In genomic region chr10:106705576-106706526, GRCh38 we compare ENCODE assay signal across 9 cellular contexts.
A peak's percentile ranks its signal among the peaks of the same experiment; 100 is the strongest.
DNase-seq lines count a peak whose midpoint lies in the region; ATAC-seq and TF ChIP-seq lines count a peak whose summit lies in the region.
"Had no signal": no experiment of that assay in that cellular context is flagged by ENCODE, and none has a peak within 500 bp of the region (broad histone marks: within the 10 kb centered on the region; RNA-seq: fewer than 3 reads in every experiment).

No MANE protein-coding gene starts in this region.

- DNase-seq in ACHN (peak; percentile 63), GM06990 (ENCODE audit: extremely low read depth, insufficient read length) (no peak), NCI-H1048 (lab: John Stamatoyannopoulos, UW) (peak; percentile 4), cardiac muscle cell (ENCODE audit: low read depth in 1 of 2, low spot score in 1 of 2) (peak; percentile 76 to 84), putamen (ENCODE audit: low spot score) (peak; percentile 59), NCI-H2227 treated with DMSO at 0.1 percent for 48 hours (lab: John Stamatoyannopoulos, UW) (no peak)
- peak; percentile 51 for DNase-seq in activated CD8-positive, alpha-beta T cell treated with anti-CD3 and anti-CD28 coated beads for 36 hours

- no peak overlapping the region for H3K27ac Mint-ChIP-seq in activated CD8-positive, alpha-beta T cell treated with anti-CD3 and anti-CD28 coated beads for 36 hours
- H3K27ac Mint-ChIP-seq: IgD-negative memory B cell had no signal

- CTCF ChIA-PET in activated CD8-positive, alpha-beta T cell treated with anti-CD3 and anti-CD28 coated beads for 36 hours (lab: Charles Lee) = interaction anchor here (0.8 to 1.8 kb wide), 5 partner anchors 9 to 62 kb away, joined by 3 to 6 read pairs (median 5); no protein-coding TSS in a partner anchor

- no peak overlapping the region for H3K27ac ChIP-seq in cardiac muscle cell

- H3K27me3 ChIP-seq in GM06990 (replicated peaks; ENCODE audit: control insufficient read depth, insufficient read depth, low read length) (no peaks in the 10 kb centered on the region; the same call in 1 of the 2 replicates), cardiac muscle cell (no peaks in the 10 kb centered on the region)

- H3K27me3 Mint-ChIP-seq in activated CD8-positive, alpha-beta T cell treated with anti-CD3 and anti-CD28 coated beads for 36 hours = peaks cover 1% of the 10 kb centered on the region
- H3K27me3 Mint-ChIP-seq: IgD-negative memory B cell had no signal

- H3K36me3 ChIP-seq in GM06990 (ENCODE audit: control insufficient read depth, insufficient read depth, low read length) (no peaks in the 10 kb centered on the region), cardiac muscle cell (no peaks in the 10 kb centered on the region)

- no peaks in the 10 kb centered on the region for H3K36me3 Mint-ChIP-seq in activated CD8-positive, alpha-beta T cell treated with anti-CD3 and anti-CD28 coated beads for 36 hours (ENCODE audit: low read depth)
- H3K36me3 Mint-ChIP-seq: IgD-negative memory B cell had no signal

- peaks cover 4% of the 10 kb centered on the region for H3K9me3 Mint-ChIP-seq in activated CD8-positive, alpha-beta T cell treated with anti-CD3 and anti-CD28 coated beads for 36 hours
- H3K9me3 Mint-ChIP-seq: IgD-negative memory B cell had no signal

- POLR2A ChIA-PET in activated CD8-positive, alpha-beta T cell treated with anti-CD3 and anti-CD28 coated beads for 36 hours (lab: Charles Lee) = no interaction called here

- no peaks in the 10 kb centered on the region for H3K4me1 ChIP-seq in cardiac muscle cell (ENCODE audit: low read depth)

- intact Hi-C loops in activated CD8-positive, alpha-beta T cell treated with anti-CD3 and anti-CD28 coated beads for 36 hours (cut with micrococcal nuclease) = no loop called here

- H3K4me3 ChIP-seq in GM06990 (replicated peaks; ENCODE audit: low read depth, low read length) (no peak overlapping the region), cardiac muscle cell (no peak overlapping the region)

- H3K9me3 ChIP-seq in cardiac muscle cell (ENCODE audit: low read depth) = no peaks in the 10 kb centered on the region

- in situ Hi-C loops in ACHN (cut with HindIII; ENCODE audit: low pct_ligation_motif_present, low pct_unique_long_range_greater_than_20kb, low sequenced_read_pairs) = no loop called here

- no peak overlapping the region for H3K4me3 Mint-ChIP-seq in activated CD8-positive, alpha-beta T cell treated with anti-CD3 and anti-CD28 coated beads for 36 hours
- H3K4me3 Mint-ChIP-seq: IgD-negative memory B cell had no signal

- no peaks in the 10 kb centered on the region for H3K4me1 Mint-ChIP-seq in activated CD8-positive, alpha-beta T cell treated with anti-CD3 and anti-CD28 coated beads for 36 hours (ENCODE audit: low read depth)

- TF ChIP-seq CTCF in GM06990 (IDR thresholded peaks at IDR 0.05; ENCODE audit: insufficient read depth, low read length, poor library complexity, severe bottlenecking) (peak; percentile 84), cardiac muscle cell (IDR thresholded peaks at IDR 0.05; ENCODE audit: low read depth, low read length) (peak; percentile 90)
- peak; percentile 69 for TF ChIP-seq CTCF in activated CD8-positive, alpha-beta T cell treated with anti-CD3 and anti-CD28 coated beads for 36 hours (IDR thresholded peaks at IDR 0.05)

- peak; percentile 59 for ATAC-seq in HG02571 (IDR thresholded peaks at IDR 0.05; ENCODE audit: unreplicated experiment)
- ATAC-seq in activated CD8-positive, alpha-beta T cell treated with anti-CD3 and anti-CD28 coated beads for 36 hours = no peak

Comparison
In these comparisons a context has a peak if more than half of its experiments do, and no peak if none do; other contexts are left out.
1. DNase-seq: peak in ACHN (single experiment), NCI-H1048 (single experiment), activated CD8-positive, alpha-beta T cell treated with anti-CD3 and anti-CD28 coated beads for 36 hours (single experiment), cardiac muscle cell (2 of 2) and putamen (single experiment); none in GM06990 (single experiment) and NCI-H2227 treated with DMSO at 0.1 percent for 48 hours (single experiment).
2. Peak in every context shown above with its lines, with median percentiles within 50 percentile points of each other: CTCF ChIP-seq.